Comparison of ENCODE assay signal across 2 cellular contexts in the genomic region with DNA sequence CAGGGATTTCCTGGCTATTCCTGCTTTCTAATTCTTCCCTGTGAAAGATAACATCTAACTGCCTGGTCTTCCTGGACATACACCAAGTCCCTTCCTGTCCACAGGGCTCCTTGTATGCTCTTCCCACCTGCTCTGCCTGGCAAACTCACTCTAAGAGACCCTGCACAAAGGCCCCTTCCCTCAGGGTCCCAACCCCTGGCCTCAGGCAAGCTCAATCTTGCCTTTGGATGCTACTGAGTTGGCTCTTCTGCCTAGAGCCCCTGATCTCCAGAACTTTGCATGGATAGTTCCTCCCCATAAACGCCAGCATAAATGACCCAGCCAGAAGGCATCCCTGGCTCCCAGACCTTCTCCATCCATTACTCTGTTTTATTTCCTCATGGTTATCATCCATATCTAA.
TF ChIP-seq lines count a peak whose summit lies in the region.

No MANE protein-coding gene starts in this region.

TF ChIP-seq in IMR-90, 13 proteins besides CTCF, POLR2A, EP300 and RAD21:
- TF ChIP-seq, protein P1, sequence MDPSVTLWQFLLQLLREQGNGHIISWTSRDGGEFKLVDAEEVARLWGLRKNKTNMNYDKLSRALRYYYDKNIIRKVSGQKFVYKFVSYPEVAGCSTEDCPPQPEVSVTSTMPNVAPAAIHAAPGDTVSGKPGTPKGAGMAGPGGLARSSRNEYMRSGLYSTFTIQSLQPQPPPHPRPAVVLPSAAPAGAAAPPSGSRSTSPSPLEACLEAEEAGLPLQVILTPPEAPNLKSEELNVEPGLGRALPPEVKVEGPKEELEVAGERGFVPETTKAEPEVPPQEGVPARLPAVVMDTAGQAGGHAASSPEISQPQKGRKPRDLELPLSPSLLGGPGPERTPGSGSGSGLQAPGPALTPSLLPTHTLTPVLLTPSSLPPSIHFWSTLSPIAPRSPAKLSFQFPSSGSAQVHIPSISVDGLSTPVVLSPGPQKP (IDR thresholded peaks at IDR 0.05; ENCODE audit: borderline replicate concordance, low read depth, low read length), result no peak
- TF ChIP-seq SMC3 (IDR thresholded peaks at IDR 0.05; ENCODE audit: low read depth, low read length) (no peak), MXI1 (IDR thresholded peaks at IDR 0.05; ENCODE audit: borderline replicate concordance, low read depth, low read length) (no peak), FOS (IDR thresholded peaks at IDR 0.05; ENCODE audit: low read depth, low read length) (no peak), MAZ (IDR thresholded peaks at IDR 0.05; ENCODE audit: borderline replicate concordance, low read depth, low read length) (no peak), CHD1 (IDR thresholded peaks at IDR 0.05; ENCODE audit: low read depth, low read length) (no peak), RFX5 (IDR thresholded peaks at IDR 0.05; ENCODE audit: low read depth, low read length) (no peak), MAFK (IDR thresholded peaks at IDR 0.05; ENCODE audit: low read depth, low read length) (no peak)

TF ChIP-seq in endothelial cell of umbilical vein, 7 proteins besides CTCF, POLR2A, EP300 and RAD21:
- TF ChIP-seq, protein P2, sequence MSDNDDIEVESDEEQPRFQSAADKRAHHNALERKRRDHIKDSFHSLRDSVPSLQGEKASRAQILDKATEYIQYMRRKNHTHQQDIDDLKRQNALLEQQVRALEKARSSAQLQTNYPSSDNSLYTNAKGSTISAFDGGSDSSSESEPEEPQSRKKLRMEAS (IDR thresholded peaks at IDR 0.05; ENCODE audit: insufficient read depth, insufficient read length), result no peak
- TF ChIP-seq GATA2 (IDR thresholded peaks at IDR 0.05; ENCODE audit: insufficient read depth, insufficient read length, low read depth, low read length) (peak; percentile 29), JUN (IDR thresholded peaks at IDR 0.05; ENCODE audit: borderline replicate concordance, insufficient read depth, insufficient read length, low read depth) (no peak), EZH2 (IDR thresholded peaks at IDR 0.05; ENCODE audit: borderline replicate concordance, low read depth, low read length, severe bottlenecking) (no peak), MYC (IDR thresholded peaks at IDR 0.05; ENCODE audit: low read depth, low read length) (no peak)
